21 cellular contexts compared by ENCODE assay signal in genomic region chr2:26157580-26157979, GRCh38. TPM values are rescaled to one million over a fixed set of nuclear protein-coding genes. Genes with fewer than 3 reads are reported as not detected.
A peak's percentile ranks its signal among the peaks of the same experiment; 100 is the strongest.
DNase-seq lines count a peak whose midpoint lies in the region; ATAC-seq, FAIRE-seq and TF ChIP-seq lines count a peak whose summit lies in the region.
"Had no signal": no experiment of that assay in that cellular context is flagged by ENCODE, and none has a peak within 500 bp of the region (broad histone marks: within the 10 kb centered on the region; RNA-seq: fewer than 3 reads in every experiment).

No MANE protein-coding gene starts in this region.

- H2BK12ac ChIP-seq in H1 (ENCODE audit: low read depth, low read length), result no peak overlapping the region

- no peak overlapping the region for H3K27ac ChIP-seq in HepG2 (ENCODE audit: extremely low read length, insufficient read depth, low read length)
- no peak overlapping the region for H3K27ac ChIP-seq in right lobe of liver
- H3K27ac ChIP-seq in H1 (ENCODE audit: low read depth, low read length), result no peak overlapping the region
- H3K27ac ChIP-seq: 22Rv1; A549; BLaER1 treated with 17β-estradiol and CSF1 and Interleukin-3, amounts not matched to agents 10 nM and 100 nM; C4-2B had no signal

- H4K91ac ChIP-seq in H1 (replicated peaks; ENCODE audit: insufficient read length, low read length), result no peak overlapping the region

- FAIRE-seq in HepG2 (lab: Jason Lieb, UNC) (no peak), H1 (lab: Jason Lieb, UNC) (no peak)
- FAIRE-seq: A549, D721Med, G401.6, GM12891, GM19239 had no signal

- CTCF ChIA-PET in HepG2 (lab: Yijun Ruan, JAX; ENCODE audit: low intra/inter-chr PET ratio, low total read pairs) (no interaction called here), H1 (lab: Charles Lee; ENCODE audit: partially characterized antibody) (no interaction called here)

- H2BK20ac ChIP-seq in H1 (ENCODE audit: low read length), result no peak overlapping the region

- H3K56ac ChIP-seq in H1 (replicated peaks; ENCODE audit: insufficient read length, low read depth, low read length), result no peak overlapping the region

- H3K4ac ChIP-seq in H1 (replicated peaks; ENCODE audit: insufficient read length, low read depth, low read length), result no peak overlapping the region

- no peaks in the 10 kb centered on the region for H3K4me1 ChIP-seq in HepG2 (ENCODE audit: insufficient read depth, low read length)
- H3K4me1 ChIP-seq in right lobe of liver, result no peaks in the 10 kb centered on the region
- no peaks in the 10 kb centered on the region for H3K4me1 ChIP-seq in H1 (replicated peaks in 1 of 4; ENCODE audit: control insufficient read depth in 3 of 4, insufficient read depth in 4 of 4, low read length in 3 of 4)
- H3K4me1 ChIP-seq: A549; BLaER1 treated with 17β-estradiol and CSF1 and Interleukin-3, amounts not matched to agents 10 nM and 100 nM; Caco-2 had no signal

- TF ChIP-seq CTCF in HepG2 (CRISPR knock-in tag; IDR thresholded peaks at IDR 0.05), result no peak
- no peak for TF ChIP-seq CTCF in right lobe of liver (IDR thresholded peaks at IDR 0.05)
- no peak for TF ChIP-seq CTCF in H1 (IDR thresholded peaks at IDR 0.05; ENCODE audit: control extremely low read depth in 1 of 3, insufficient read depth in 1 of 3, low read depth in 1 of 3, low read length in 3 of 3)

- in situ Hi-C loops in HepG2 (cut with HindIII; ENCODE audit: extremely low pct_ligation_motif_present, low pct_unique_long_range_greater_than_20kb), result no loop called here

- POLR2A ChIA-PET in HepG2 (lab: Yijun Ruan, JAX) (no interaction called here), H1 (lab: Charles Lee; ENCODE audit: partially characterized antibody) (no interaction called here)

- H3K36me3 ChIP-seq in HepG2 (replicated peaks in 1 of 2; ENCODE audit: control insufficient read depth in 1 of 2, insufficient read depth in 2 of 2, low read length in 2 of 2) (no peaks in the 10 kb centered on the region), right lobe of liver (no peaks in the 10 kb centered on the region), H1 (ENCODE audit: control insufficient read depth in 2 of 4, insufficient read depth in 4 of 4, low read length in 3 of 4) (no peaks in the 10 kb centered on the region)
- H3K36me3 ChIP-seq: BLaER1 treated with 17β-estradiol and CSF1 and Interleukin-3, amounts not matched to agents 10 nM and 100 nM had no signal

- H4K8ac ChIP-seq in H1 (ENCODE audit: extremely low read depth, insufficient read depth, low read length), result no peak overlapping the region

- H2AK5ac ChIP-seq in H1 (ENCODE audit: low read depth, low read length), result no peak overlapping the region

- no peak overlapping the region for H2BK120ac ChIP-seq in H1 (replicated peaks; ENCODE audit: low read depth, low read length)

- no peak overlapping the region for H3K9ac ChIP-seq in HepG2 (ENCODE audit: insufficient read depth, low read depth, low read length)
- no peak overlapping the region for H3K9ac ChIP-seq in H1 (replicated peaks in 1 of 4; ENCODE audit: extremely low read depth in 1 of 4, low read depth in 3 of 4, low read length in 3 of 4)
- H3K9ac ChIP-seq: BLaER1 treated with 17β-estradiol and CSF1 and Interleukin-3, amounts not matched to agents 10 nM and 100 nM had no signal

- 68% methylated on average over 5 of the region's 5 CpGs for WGBS in HepG2 (ENCODE audit: low lambda C conversion rate)
- 100% methylated on average over 3 of the region's 5 CpGs for WGBS in right lobe of liver (ENCODE audit: insufficient coverage, low coverage, low lambda C conversion rate, missing lambda C conversion rate)
- 99% methylated on average over 5 of the region's 5 CpGs; no CpG with 5 or more reads in 1 of the 2 experiments for WGBS in H1 (ENCODE audit: extremely low coverage in 1 of 2, insufficient coverage in 1 of 2, insufficient read length in 1 of 2, insufficient replicate concordance in 2 of 2, low coverage in 1 of 2, low lambda C conversion rate in 2 of 2, missing lambda C conversion rate in 1 of 2), 2 experiments

- H3K27me3 ChIP-seq in HepG2 (ENCODE audit: control insufficient read depth in 1 of 2, insufficient read depth in 2 of 2, low read length in 2 of 2) (no peaks in the 10 kb centered on the region), right lobe of liver (no peaks in the 10 kb centered on the region), H1 (replicated peaks in 1 of 4; ENCODE audit: control insufficient read depth in 3 of 4, extremely low read depth in 1 of 4, insufficient read depth in 3 of 4, low read length in 3 of 4) (no peaks in the 10 kb centered on the region)
- H3K27me3 ChIP-seq: BLaER1 treated with 17β-estradiol and CSF1 and Interleukin-3, amounts not matched to agents 10 nM and 100 nM had no signal

- no peak for TF ChIP-seq RAD21 in HepG2 (CRISPR knock-in tag; IDR thresholded peaks at IDR 0.05)
- TF ChIP-seq RAD21 in H1 (IDR thresholded peaks at IDR 0.05 in 1 of 2, conservative IDR thresholded peaks at IDR 0.05 in 1 of 2; ENCODE audit: low read depth in 2 of 2, low read length in 2 of 2), result no peak

- BruUV-seq in HepG2 (replicated peaks; lab: Mats Ljungman, UMichigan), result no TSS peak

- no peaks in the 10 kb centered on the region for H3K9me3 ChIP-seq in HepG2 (ENCODE audit: low read length)
- no peaks in the 10 kb centered on the region for H3K9me3 ChIP-seq in right lobe of liver
- no peaks in the 10 kb centered on the region; a peak in 1 of 4 replicates for H3K9me3 ChIP-seq in H1 (ENCODE audit: insufficient read depth in 2 of 2, low read depth in 1 of 2, low read length in 1 of 2)

- no peak overlapping the region for H4K5ac ChIP-seq in H1 (ENCODE audit: insufficient read length, low read depth, low read length)

- no peak overlapping the region for H2BK5ac ChIP-seq in H1 (ENCODE audit: low read depth, low read length)

- intact Hi-C loops in HepG2 (cut with micrococcal nuclease; ENCODE audit: unreplicated experiment) (no loop called here), right lobe of liver (cut with DNase I) (no loop called here)

- H3K4me2 ChIP-seq in HepG2 (ENCODE audit: low read depth, low read length) (no peak overlapping the region), H1 (ENCODE audit: insufficient read depth in 1 of 2, low read depth in 2 of 2, low read length in 2 of 2) (no peak overlapping the region)
- H3K4me2 ChIP-seq: A549; BLaER1 treated with 17β-estradiol and CSF1 and Interleukin-3, amounts not matched to agents 10 nM and 100 nM had no signal

- H3K18ac ChIP-seq in H1 (ENCODE audit: extremely low read depth, low read length), result no peak overlapping the region

- no peak overlapping the region for H2BK15ac ChIP-seq in H1 (ENCODE audit: low read length)

- no peak for TF ChIP-seq POLR2A in HepG2 (IDR thresholded peaks at IDR 0.05; ENCODE audit: insufficient read depth in 1 of 2, low read depth in 2 of 2, low read length in 2 of 2)
- TF ChIP-seq POLR2A in right lobe of liver (IDR thresholded peaks at IDR 0.05), result no peak
- no peak for TF ChIP-seq POLR2A in H1 (IDR thresholded peaks at IDR 0.05; ENCODE audit: control extremely low read depth in 1 of 2, low read depth in 2 of 2, low read length in 2 of 2)

- H3K79me1 ChIP-seq in H1 (ENCODE audit: low read depth, low read length), result no peaks in the 10 kb centered on the region

- H4K20me1 ChIP-seq in HepG2 (ENCODE audit: insufficient read depth, low read length), result no peaks in the 10 kb centered on the region
- H4K20me1 ChIP-seq in H1 (replicated peaks in 1 of 2; ENCODE audit: control insufficient read depth in 1 of 2, insufficient read depth in 2 of 2, low read length in 2 of 2), result no peaks in the 10 kb centered on the region
- H4K20me1 ChIP-seq: BLaER1 treated with 17β-estradiol and CSF1 and Interleukin-3, amounts not matched to agents 10 nM and 100 nM had no signal

- no peak overlapping the region for H3K4me3 ChIP-seq in HepG2 (replicated peaks in 1 of 3; ENCODE audit: insufficient read depth in 1 of 3, low read depth in 2 of 3, low read length in 3 of 3)
- H3K4me3 ChIP-seq in right lobe of liver, result no peak overlapping the region
- H3K4me3 ChIP-seq in H1 (ENCODE audit: extremely low read depth in 1 of 4, insufficient read depth in 2 of 4, low read depth in 3 of 4, low read length in 4 of 4), result no peak overlapping the region
- H3K4me3 ChIP-seq: A549; BLaER1 treated with 17β-estradiol and CSF1 and Interleukin-3, amounts not matched to agents 10 nM and 100 nM had no signal

- TF ChIP-seq EP300 in HepG2 (IDR thresholded peaks at IDR 0.05; ENCODE audit: low read depth in 2 of 2, low read length in 2 of 2), result no peak
- no peak for TF ChIP-seq EP300 in HepG2 (CRISPR knock-in tag; IDR thresholded peaks at IDR 0.05; ENCODE audit: borderline replicate concordance)
- TF ChIP-seq EP300 in H1 (IDR thresholded peaks at IDR 0.05; ENCODE audit: borderline replicate concordance in 1 of 2, low read depth in 2 of 2, low read length in 2 of 2), result no peak

- H2AFZ ChIP-seq in HepG2 (ENCODE audit: low read length) (no peak overlapping the region), H1 (ENCODE audit: low read length) (no peak overlapping the region)

- no peak overlapping the region for H3K14ac ChIP-seq in H1 (ENCODE audit: insufficient read length)

- ATAC-seq in HepG2 (no peak), right lobe of liver (no peak), HG02885 (IDR thresholded peaks at IDR 0.05; ENCODE audit: poor library complexity, unreplicated experiment) (no peak)
- ATAC-seq: A549; CD8-positive, alpha-beta T cell had no signal

- H3K79me2 ChIP-seq in HepG2 (ENCODE audit: insufficient read depth, low read length), result no peaks in the 10 kb centered on the region
- no peaks in the 10 kb centered on the region for H3K79me2 ChIP-seq in H1 (ENCODE audit: control insufficient read depth in 1 of 2, insufficient read depth in 2 of 2, low read length in 2 of 2)

- DNase-seq in HepG2 (ENCODE audit: low spot score) (no peak), right lobe of liver (no peak), H1 (ENCODE audit: low read depth in 1 of 2, low spot score in 2 of 2) (peak in 1 of 2 experiments; percentile 7), ureter (ENCODE audit: low spot score) (peak; percentile 1), NCI-H1694 treated with DMSO at 0.1 percent for 48 hours (lab: John Stamatoyannopoulos, UW) (no peak)
- DNase-seq: AML-193; Caco-2; Calu3; CD4-positive, alpha-beta T cell; DMS79 treated with DMSO at 0.1 percent for 48 hours; GF-D8 had no signal

- H3K23ac ChIP-seq in H1 (ENCODE audit: insufficient read length), result no peak overlapping the region

- no peaks in the 10 kb centered on the region for H3K23me2 ChIP-seq in H1 (ENCODE audit: low read depth, low read length)

RNA-seq across cellular contexts. Expression of gene GAREM2, which starts 15.3 kb away (rescaled TPM):
- total RNA-seq in HepG2 (2016; rRNA removed; fragmentation: Illumina TruSeq; extraction: Trizol) (0.31 and 0.38 TPM in 2 replicates), right lobe of liver (under 1 TPM in 5 of 6 experiments, not detected in 1; 0.11 to 0.34 (median 0.20) TPM), ureter (4.3 TPM)
- total RNA-seq in HepG2 (2016; cell fraction: cytosol; rRNA removed; fragmentation: Illumina TruSeq; extraction: Trizol; ENCODE audit: low read depth), result 0.10 and 0.18 TPM in 2 replicates
- 0.35 and 0.36 TPM in 2 replicates for total RNA-seq in HepG2 (2016; cell fraction: insoluble cytoplasmic fraction; rRNA removed; fragmentation: Illumina TruSeq; extraction: Trizol)
- 0.55 and 0.62 TPM in 2 replicates for total RNA-seq in HepG2 (2016; cell fraction: membrane; rRNA removed; fragmentation: Illumina TruSeq; extraction: Trizol)
- total RNA-seq in HepG2 (2016; cell fraction: nucleus; rRNA removed; fragmentation: Illumina TruSeq; extraction: Trizol), result 0.28 and 0.94 TPM in 2 replicates
- polyA plus RNA-seq in HepG2 (2011; rRNA removed) (0.29 and 0.37 TPM in 2 replicates), H1 (2011; rRNA removed) (19.9 and 26.8 TPM in 2 replicates)
- polyA plus RNA-seq in HepG2 (2011; cell fraction: cytosol; rRNA removed), result 0.25 and 0.29 TPM in 2 replicates
- 0.54 and 0.56 TPM in 2 replicates for polyA plus RNA-seq in HepG2 (2011; cell fraction: nucleus; rRNA removed)
- polyA plus RNA-seq in HepG2 (2012), result 0.31 and 0.47 TPM in 2 replicates
- 0.35 and 0.49 TPM in 2 replicates for polyA plus RNA-seq in HepG2 (2016; cell fraction: cytosol; fragmentation: Illumina TruSeq; extraction: Trizol; ENCODE audit: low read depth)
- 0.88 and 1.2 TPM in 2 replicates for polyA plus RNA-seq in HepG2 (2016; cell fraction: insoluble cytoplasmic fraction; fragmentation: Illumina TruSeq; extraction: Trizol; ENCODE audit: low read depth)
- 0.48 and 0.61 TPM in 2 replicates for polyA plus RNA-seq in HepG2 (2016; cell fraction: membrane; fragmentation: Illumina TruSeq; extraction: Trizol; ENCODE audit: low read depth)
- 0.59 and 1.1 TPM in 2 replicates for polyA plus RNA-seq in HepG2 (2016; cell fraction: nucleus; fragmentation: Illumina TruSeq; extraction: Trizol; ENCODE audit: insufficient read depth, low read depth)
- 1.0 TPM in 1 of 2 replicates, not detected in the other for polyA minus RNA-seq in HepG2 (2011; rRNA and poly(A)+ RNA removed; ENCODE audit: low replicate concordance)
- 0.35 and 1.1 TPM in 2 replicates for polyA minus RNA-seq in HepG2 (2011; cell fraction: cytosol; rRNA and poly(A)+ RNA removed)
- polyA minus RNA-seq in HepG2 (2011; cell fraction: nucleus; rRNA and poly(A)+ RNA removed), result 0.25 and 0.26 TPM in 2 replicates
- total RNA-seq in H1 (2021; fragmentation: NEBNext Ultra II Directional; extraction: Animal tissue kit (Norgen Biotek cat#: 25700)), result 19.9 and 23.0 TPM in 2 replicates
- polyA plus RNA-seq in H1 (2011; cell fraction: cytosol; rRNA removed), result 15.8 TPM
- 41.1 TPM for polyA plus RNA-seq in H1 (2011; cell fraction: nucleus; rRNA removed)
- 13.0 to 18.4 TPM (median 16.4 TPM) in 4 replicates for polyA plus RNA-seq in H1 (2012, experiment 1 of 2)
- 13.4 TPM for polyA plus RNA-seq in H1 (2012, experiment 2 of 2)
- polyA plus RNA-seq in H1 (2013, experiment 1 of 2), result 25.4 TPM
- 20.1 TPM for polyA plus RNA-seq in H1 (2013, experiment 2 of 2)
- 16.4 and 22.5 TPM in 2 replicates for polyA minus RNA-seq in H1 (2011; rRNA and poly(A)+ RNA removed)
- 14.2 TPM for polyA minus RNA-seq in H1 (2011; cell fraction: cytosol; rRNA and poly(A)+ RNA removed)
- 20.2 TPM for polyA minus RNA-seq in H1 (2011; cell fraction: nucleus; rRNA and poly(A)+ RNA removed)

Comparison
In these comparisons a context has a peak if more than half of its experiments do, and no peak if none do; other contexts are left out.
1. Of the 41 proteins assayed by ChIP-seq in both HepG2 and H1: peak only in HepG2: none; only in H1: none; in both: CEBPB; in neither: 40.